ENCODE assay signal across 8 cellular contexts in genomic region chr10:87761892-87762291, GRCh38. TPM values are rescaled to one million over a fixed set of nuclear protein-coding genes. Genes with fewer than 3 reads are reported as not detected.
DNase-seq lines count a peak whose midpoint lies in the region; ATAC-seq and TF ChIP-seq lines count a peak whose summit lies in the region.

No MANE protein-coding gene starts in this region.

- no peak overlapping the region for H3K4me2 ChIP-seq in PC-3 (ENCODE audit: low read length)

- no TSS peak for BruUV-seq in PC-3 (replicated peaks; lab: Mats Ljungman, UMichigan)

- no peak overlapping the region for H2AFZ ChIP-seq in PC-3 (ENCODE audit: low read length)

- H3K9me3 ChIP-seq in PC-3 (ENCODE audit: low read length) (no peaks in the 10 kb centered on the region), right atrium auricular region (no peaks in the 10 kb centered on the region)

- CTCF ChIA-PET in PC-3 (lab: Charles Lee), result no interaction called here

- peaks cover 10% of the 10 kb centered on the region for H3K4me1 ChIP-seq in PC-3 (ENCODE audit: insufficient read depth, low read length)
- H3K4me1 ChIP-seq in right atrium auricular region, result no peaks in the 10 kb centered on the region

- POLR2A ChIA-PET in PC-3 (lab: Charles Lee; ENCODE audit: unreplicated experiment), result no interaction called here

- no peaks in the 10 kb centered on the region for H3F3A ChIP-seq in PC-3 (ENCODE audit: low read length, unreplicated experiment)

- H3K9me2 ChIP-seq in PC-3 (replicated peaks; ENCODE audit: low read length), result no peaks in the 10 kb centered on the region

- no peak overlapping the region for H3K9ac ChIP-seq in PC-3 (ENCODE audit: low read length)

- intact Hi-C loops in PC-3 (cut with micrococcal nuclease) (no loop called here), posterior vena cava (cut with DNase I) (no loop called here)

- no peaks in the 10 kb centered on the region for H4K20me1 ChIP-seq in PC-3 (ENCODE audit: low read length)

- peak; percentile 57 for DNase-seq in CD1c-positive myeloid dendritic cell (ENCODE audit: extremely low spot score)
- peak; percentile 65 for DNase-seq in PC-3
- DNase-seq in epithelial cell of proximal tubule (ENCODE audit: low read depth), result peak; percentile 40
- DNase-seq in stimulated activated CD8-positive, alpha-beta memory T cell treated with anti-CD3 and anti-CD28 coated beads, Interleukin-4, amount 100 ng/mL, for 48 hours, result peak; percentile 59
- DNase-seq in posterior vena cava (ENCODE audit: low spot score), result no peak
- DNase-seq in NCI-H1930 (lab: John Stamatoyannopoulos, UW), result no peak
- DNase-seq in right atrium auricular region (ENCODE audit: low spot score), result no peak

- no peaks in the 10 kb centered on the region for H3K27me3 ChIP-seq in PC-3 (ENCODE audit: low read length)
- H3K27me3 ChIP-seq in right atrium auricular region, result no peaks in the 10 kb centered on the region

- H3K36me3 ChIP-seq in PC-3 (ENCODE audit: low read depth, low read length) (peaks cover 5% of the 10 kb centered on the region; the same call in 1 of the 2 replicates), right atrium auricular region (peaks cover 22% of the 10 kb centered on the region)

- no peaks in the 10 kb centered on the region for H3K79me2 ChIP-seq in PC-3 (ENCODE audit: low read length)

- no peak overlapping the region for H3K27ac ChIP-seq in PC-3 (ENCODE audit: low read length)
- no peak overlapping the region for H3K27ac ChIP-seq in right atrium auricular region

- H3K4me3 ChIP-seq in PC-3 (ENCODE audit: low read length) (no peak overlapping the region), epithelial cell of proximal tubule (ENCODE audit: low read depth, low read length) (no peak overlapping the region), right atrium auricular region (no peak overlapping the region)

- TF ChIP-seq CTCF in PC-3 (conservative IDR thresholded peaks at IDR 0.05; ENCODE audit: low read depth, low read length), result no peak
- no peak for TF ChIP-seq CTCF in epithelial cell of proximal tubule (conservative IDR thresholded peaks at IDR 0.05; ENCODE audit: low read depth, low read length)
- TF ChIP-seq CTCF in right atrium auricular region (IDR thresholded peaks at IDR 0.05), result no peak

- ATAC-seq in GM21825 (IDR thresholded peaks at IDR 0.05; ENCODE audit: unreplicated experiment), result peak; percentile 74
- ATAC-seq in PC-3, result peak; percentile 64

RNA-seq across cellular contexts. Expression of gene ATAD1, which starts 56.1 kb away (rescaled TPM):
- total RNA-seq in PC-3 (2014; rRNA removed) (14.9 and 15.7 TPM in 2 replicates), epithelial cell of proximal tubule (24.5 and 24.8 TPM in 2 replicates), posterior vena cava (10 to 100 TPM; 45.3 to 47.3 TPM), right atrium auricular region (10 to 100 TPM; 59.5 to 80.3 TPM)

Comparison
In these comparisons a context has a peak if more than half of its experiments do, and no peak if none do; other contexts are left out.
1. DNase-seq: peak in CD1c-positive myeloid dendritic cell (single experiment), PC-3 (single experiment), epithelial cell of proximal tubule (single experiment) and stimulated activated CD8-positive, alpha-beta memory T cell treated with anti-CD3 and anti-CD28 coated beads, Interleukin-4, amount 100 ng/mL, for 48 hours (single experiment); none in posterior vena cava (single experiment), NCI-H1930 (0 of 2) and right atrium auricular region (single experiment).